Comparison of ENCODE assay signal across 8 cellular contexts in the genomic region with DNA sequence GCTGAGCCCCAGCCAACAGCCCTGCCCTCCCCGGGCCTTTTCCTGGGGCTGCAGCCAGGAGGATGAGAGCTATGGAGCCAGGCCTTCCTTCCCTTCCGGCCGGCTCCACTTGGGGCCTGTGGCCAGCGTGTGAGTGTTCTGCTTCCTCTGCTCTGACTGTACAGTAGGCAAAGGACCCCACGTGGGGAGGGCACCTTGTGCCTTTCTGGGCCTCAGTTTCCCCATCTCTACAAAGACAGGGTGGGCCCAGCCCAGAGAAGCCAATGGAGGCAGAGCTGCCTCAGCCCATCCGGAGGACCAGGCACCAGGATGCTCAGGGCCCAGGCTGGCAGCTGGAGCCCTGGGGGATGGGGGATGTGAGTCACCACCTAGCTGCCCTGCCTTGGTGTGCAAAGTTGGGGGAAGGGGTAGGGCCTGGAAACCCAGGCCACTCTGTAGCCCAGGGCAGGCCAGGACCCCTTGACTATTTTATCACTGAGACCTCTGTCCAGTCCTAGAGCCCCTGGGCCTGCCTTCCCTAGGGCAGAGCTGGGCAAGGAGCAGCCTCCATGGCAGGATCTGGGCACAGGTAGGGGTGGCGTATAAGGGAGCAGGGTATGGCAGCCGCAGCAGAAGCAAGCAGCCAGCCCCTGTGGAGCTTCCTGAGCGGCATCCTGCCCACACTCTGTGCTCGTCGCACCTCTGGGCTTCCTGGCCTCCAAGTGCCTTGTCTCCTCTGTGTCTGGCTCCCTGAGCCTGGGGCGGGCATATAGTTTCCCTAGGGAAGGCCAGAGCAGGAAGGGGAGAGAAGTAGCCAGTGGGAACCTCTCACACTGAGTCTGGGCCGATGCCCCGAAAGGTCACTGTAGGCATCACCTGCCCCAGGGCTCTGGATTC. TPM values are rescaled to one million over a fixed set of nuclear protein-coding genes. Genes with fewer than 3 reads are reported as not detected.
A peak's percentile ranks its signal among the peaks of the same experiment; 100 is the strongest.
DNase-seq lines count a peak whose midpoint lies in the region; ATAC-seq lines count a peak whose summit lies in the region.

No MANE protein-coding gene starts in this region.

- H3K27ac Mint-ChIP-seq in CD8-positive, alpha-beta memory T cell = peak overlapping the region; percentile 86 to 99 (median 96)
- H3K27ac Mint-ChIP-seq in activated CD4-positive, alpha-beta T cell treated with anti-CD3 and anti-CD28 coated beads for 36 hours = peak overlapping the region; percentile 96

- CTCF ChIA-PET in CD8-positive, alpha-beta memory T cell (lab: Charles Lee) = interaction anchor here (1.0 to 6.8 kb wide), 11 partner anchors 14 to 38 kb away, joined by 3 to 63 read pairs (median 6); no protein-coding TSS in a partner anchor
- CTCF ChIA-PET in activated CD4-positive, alpha-beta T cell treated with anti-CD3 and anti-CD28 coated beads for 36 hours (lab: Charles Lee) = interaction anchor here (0.6 to 3.6 kb wide), 9 partner anchors 9 to 63 kb away, joined by 3 to 26 read pairs (median 5); no protein-coding TSS in a partner anchor

- H3K4me3 ChIP-seq in CD8-positive, alpha-beta memory T cell (ENCODE audit: low read length) = peak overlapping the region; percentile 92
- peak overlapping the region; percentile 61 for H3K4me3 ChIP-seq in effector memory CD4-positive, alpha-beta T cell (ENCODE audit: insufficient read depth, low read depth, low read length, poor library complexity, severe bottlenecking)

- peaks cover 0 to 54% (median 7%) of the 10 kb centered on the region in 3 donors for H3K36me3 Mint-ChIP-seq in CD8-positive, alpha-beta memory T cell
- peaks cover 42% of the 10 kb centered on the region for H3K36me3 Mint-ChIP-seq in activated CD4-positive, alpha-beta T cell treated with anti-CD3 and anti-CD28 coated beads for 36 hours (ENCODE audit: low read depth)

- no peaks in the 10 kb centered on the region for H3K27me3 Mint-ChIP-seq in CD8-positive, alpha-beta memory T cell
- no peaks in the 10 kb centered on the region for H3K27me3 Mint-ChIP-seq in activated CD4-positive, alpha-beta T cell treated with anti-CD3 and anti-CD28 coated beads for 36 hours

- H3K4me1 Mint-ChIP-seq in CD8-positive, alpha-beta memory T cell = peaks cover 67 to 85% (median 79%) of the 10 kb centered on the region in 3 donors
- H3K4me1 Mint-ChIP-seq in activated CD4-positive, alpha-beta T cell treated with anti-CD3 and anti-CD28 coated beads for 36 hours = peaks cover 67% of the 10 kb centered on the region

- no peaks in the 10 kb centered on the region for H3K9me3 Mint-ChIP-seq in CD8-positive, alpha-beta memory T cell
- no peaks in the 10 kb centered on the region for H3K9me3 Mint-ChIP-seq in activated CD4-positive, alpha-beta T cell treated with anti-CD3 and anti-CD28 coated beads for 36 hours (ENCODE audit: low read depth)

- H3K4me3 Mint-ChIP-seq in CD8-positive, alpha-beta memory T cell = peak overlapping the region; percentile 81 to 99 (median 97)
- H3K4me3 Mint-ChIP-seq in activated CD4-positive, alpha-beta T cell treated with anti-CD3 and anti-CD28 coated beads for 36 hours = peak overlapping the region; percentile 97

- ATAC-seq in activated CD4-positive, alpha-beta T cell treated with anti-CD3 and anti-CD28 coated beads for 36 hours = peak; percentile 48
- ATAC-seq in sciatic nerve = peak; percentile 81
- ATAC-seq in GM18517 (IDR thresholded peaks at IDR 0.05; ENCODE audit: unreplicated experiment) = no peak
- no peak for ATAC-seq in HG03135 (IDR thresholded peaks at IDR 0.05; ENCODE audit: unreplicated experiment)
- ATAC-seq in GM21526 (IDR thresholded peaks at IDR 0.05; ENCODE audit: low FRiP score, unreplicated experiment) = no peak

- H3K36me3 ChIP-seq in CD8-positive, alpha-beta memory T cell (ENCODE audit: insufficient read depth, low read length) = peaks cover 6% of the 10 kb centered on the region
- H3K36me3 ChIP-seq in effector memory CD4-positive, alpha-beta T cell (ENCODE audit: control insufficient read depth, insufficient read depth, low read length) = peaks cover 16% of the 10 kb centered on the region

- peak in 4 of 5 donors; percentile 45 to 71 (median 48) for DNase-seq in CD8-positive, alpha-beta memory T cell
- DNase-seq in activated CD4-positive, alpha-beta T cell treated with anti-CD3 and anti-CD28 coated beads for 36 hours = peak; percentile 86
- DNase-seq in effector memory CD4-positive, alpha-beta T cell = peak in 1 of 3 donors; percentile 47
- DNase-seq in sciatic nerve (ENCODE audit: low spot score) = peak; percentile 64
- DNase-seq in cortex of kidney (lab: John Stamatoyannopoulos, UW) = no peak

- no peaks in the 10 kb centered on the region for H3K27me3 ChIP-seq in CD8-positive, alpha-beta memory T cell (ENCODE audit: insufficient read depth, low read length, poor library complexity, severe bottlenecking)
- H3K27me3 ChIP-seq in effector memory CD4-positive, alpha-beta T cell (replicated peaks; ENCODE audit: control insufficient read depth, insufficient read depth, low read length, poor library complexity, severe bottlenecking) = no peaks in the 10 kb centered on the region

- POLR2A ChIA-PET in CD8-positive, alpha-beta memory T cell (lab: Charles Lee) = interaction anchor here (0.6 to 8.0 kb wide), 4 partner anchors 8 to 27 kb away, joined by 3 to 97 read pairs (median 21); no protein-coding TSS in a partner anchor
- POLR2A ChIA-PET in activated CD4-positive, alpha-beta T cell treated with anti-CD3 and anti-CD28 coated beads for 36 hours (lab: Charles Lee) = interaction anchor here (1.6 to 1.9 kb wide), 2 partner anchors 17 to 27 kb away, joined by 3 to 7 read pairs; no protein-coding TSS in a partner anchor

- H3K9me3 ChIP-seq in CD8-positive, alpha-beta memory T cell (ENCODE audit: low read length) = no peaks in the 10 kb centered on the region
- H3K9me3 ChIP-seq in effector memory CD4-positive, alpha-beta T cell (ENCODE audit: control insufficient read depth, low read length) = no peaks in the 10 kb centered on the region

- peaks cover 77% of the 10 kb centered on the region for H3K4me1 ChIP-seq in CD8-positive, alpha-beta memory T cell (ENCODE audit: insufficient read depth, low read length)
- peaks cover 82% of the 10 kb centered on the region for H3K4me1 ChIP-seq in effector memory CD4-positive, alpha-beta T cell (ENCODE audit: control insufficient read depth, insufficient read depth, low read length, poor library complexity, severe bottlenecking)

- intact Hi-C loops in activated CD4-positive, alpha-beta T cell treated with anti-CD3 and anti-CD28 coated beads for 36 hours (cut with DNase I, micrococcal nuclease) = loop anchor here (1.0 to 10.0 kb wide), 4 partner anchors 8 to 1542 kb away; partner anchors contain the start of gene SIN3A (in 1 of the 2)
- intact Hi-C loops in sciatic nerve (cut with DNase I) = no loop called here

- peak overlapping the region; percentile 57 for H3K27ac ChIP-seq in CD8-positive, alpha-beta memory T cell (ENCODE audit: low read depth, low read length)
- peak overlapping the region; percentile 85 for H3K27ac ChIP-seq in effector memory CD4-positive, alpha-beta T cell (ENCODE audit: insufficient read depth, low read length, poor library complexity, severe bottlenecking)

RNA-seq across cellular contexts. Expression of gene PSTPIP1, which starts 1.8 kb away (rescaled TPM):
- total RNA-seq in CD8-positive, alpha-beta memory T cell = 100 to 1,000 TPM; 123 to 127 TPM
- polyA plus RNA-seq in CD8-positive, alpha-beta memory T cell = 83.1 TPM
- 100 to 1,000 TPM; 100 to 125 TPM for total RNA-seq in activated CD4-positive, alpha-beta T cell treated with anti-CD3 and anti-CD28 coated beads for 36 hours
- 17.7 TPM for total RNA-seq in sciatic nerve

Comparison
In these comparisons a context has a peak if more than half of its experiments do, and no peak if none do; other contexts are left out.
1. ATAC-seq: peak in activated CD4-positive, alpha-beta T cell treated with anti-CD3 and anti-CD28 coated beads for 36 hours (single experiment) and sciatic nerve (single experiment); none in GM18517 (single experiment), HG03135 (single experiment) and GM21526 (single experiment).